Comparison of ENCODE assay signal across 16 cellular contexts in the genomic region with DNA sequence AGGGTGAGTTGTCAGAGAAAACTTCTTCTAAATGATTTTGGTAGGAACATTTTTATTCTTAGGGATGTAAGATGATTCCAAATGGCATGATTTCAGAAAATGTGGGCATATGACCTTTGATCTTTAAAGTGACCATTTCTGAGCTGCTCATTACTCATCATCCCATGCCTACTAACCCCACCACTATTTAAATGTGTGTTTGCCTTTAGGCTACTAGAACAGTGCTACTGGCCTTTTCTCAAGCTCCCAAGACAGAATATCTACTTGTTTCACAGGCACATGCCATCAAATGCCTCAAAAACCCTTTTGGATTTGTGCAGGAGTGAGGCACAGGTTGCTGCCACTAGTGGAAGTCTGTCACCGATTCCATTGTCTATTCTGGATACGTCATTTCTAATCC.
"Had no signal": no experiment of that assay in that cellular context is flagged by ENCODE, and none has a peak within 500 bp of the region (broad histone marks: within the 10 kb centered on the region; RNA-seq: fewer than 3 reads in every experiment).

No MANE protein-coding gene starts in this region.

- ATAC-seq: activated naive CD4-positive, alpha-beta T cell treated with anti-CD3 and anti-CD28 coated beads, Interleukin-2, amount 50 U/mL, for 72 hours; left lobe of liver; psoas muscle had no signal

- DNase-seq: activated B cell treated with CpG ODN at 0.5 μM for 24 hours; activated CD4-positive, alpha-beta T cell treated with anti-CD3 and anti-CD28 coated beads, Interleukin-2, amount 10 ng/mL, durations not matched to agents 24 days and 14 days; activated effector memory CD4-positive, alpha-beta T cell treated with Interleukin-2 at 50 U/mL for 16 hours; amygdala; cerebellar nuclear complex; dermis blood vessel endothelial cell; erythroblast; head of caudate nucleus; mesenchymal stem cell; occipital lobe; psoas muscle; sigmoid colon; stimulated activated CD4-positive, alpha-beta T cell treated with anti-CD3 and anti-CD28 coated beads, Interleukin-4, amount 100 ng/mL, for 1 hour; stomach had no signal
